27 cellular contexts compared by ENCODE assay signal in the genomic region with DNA sequence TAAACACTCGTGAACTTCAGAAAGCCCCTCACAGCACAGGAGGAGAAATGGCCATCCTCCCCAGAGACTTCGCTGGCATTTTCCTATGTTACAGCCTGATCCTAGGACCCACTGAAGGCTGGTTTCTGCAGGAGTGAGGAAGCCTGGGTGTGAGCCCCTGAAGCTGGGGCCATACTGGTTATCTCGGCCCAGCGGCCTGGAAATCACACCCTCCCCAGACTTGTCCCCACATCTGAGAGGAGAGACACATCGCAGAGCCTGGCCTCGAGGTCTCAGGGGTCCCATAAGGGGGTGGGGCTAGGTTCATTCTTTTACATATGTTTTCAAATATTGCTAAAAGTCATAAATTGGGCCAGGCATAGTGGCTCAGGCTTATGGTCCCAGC. TPM values are rescaled to one million over a fixed set of nuclear protein-coding genes. Genes with fewer than 3 reads are reported as not detected.
"Had no signal": no experiment of that assay in that cellular context is flagged by ENCODE, and none has a peak within 500 bp of the region (broad histone marks: within the 10 kb centered on the region; RNA-seq: fewer than 3 reads in every experiment).

No MANE protein-coding gene starts in this region.

- H3K4me1 ChIP-seq: esophagus muscularis mucosa, foreskin keratinocyte, gastroesophageal sphincter, pancreas, suprapubic skin, transverse colon, vagina had no signal

- H3K36me3 ChIP-seq: esophagus muscularis mucosa, gastroesophageal sphincter, heart right ventricle, pancreas, right lobe of liver, suprapubic skin, transverse colon, vagina had no signal

- H3K27ac ChIP-seq: coronary artery, esophagus muscularis mucosa, foreskin keratinocyte, gastroesophageal sphincter, heart right ventricle, pancreas, right lobe of liver, suprapubic skin, transverse colon, vagina had no signal

- H3K9me3 ChIP-seq: esophagus muscularis mucosa, gastroesophageal sphincter, pancreas, right lobe of liver, suprapubic skin, transverse colon, vagina had no signal

- DNase-seq: dermis blood vessel endothelial cell; effector memory CD4-positive, alpha-beta T cell; foreskin keratinocyte; heart right ventricle; hippocampal formation; kidney glomerular epithelial cell; mammary epithelial cell; mesendoderm; midbrain; nephron progenitor cell; occipital lobe; small intestine; stimulated activated CD4-positive, alpha-beta T cell treated with anti-CD3 and anti-CD28 coated beads, Interleukin-12 subunit alpha, Interleukin-12 subunit beta, amount 100 ng/mL, for 4 hours; stimulated activated CD4-positive, alpha-beta T cell treated with anti-CD3 and anti-CD28 coated beads, Interleukin-1b, Interleukin-23, amount 100 ng/mL, for 48 hours; stimulated activated CD4-positive, alpha-beta T cell treated with anti-CD3 and anti-CD28 coated beads, Interleukin-4, amount 100 ng/mL, for 1 hour; stimulated activated CD8-positive, alpha-beta memory T cell treated with anti-CD3 and anti-CD28 coated beads, Interleukin-4, amount 100 ng/mL, for 48 hours; stimulated activated naive CD4-positive, alpha-beta T cell; stimulated activated naive CD8-positive, alpha-beta T cell treated with anti-CD3 and anti-CD28 coated beads, Interleukin-15, amount 100 ng/mL, for 72 hours; transverse colon had no signal

- H3K4me3 ChIP-seq: coronary artery, esophagus muscularis mucosa, gastroesophageal sphincter, heart right ventricle, pancreas, right lobe of liver, suprapubic skin, transverse colon, vagina had no signal

- ATAC-seq: foreskin keratinocyte; gastroesophageal sphincter; heart right ventricle; naive thymus-derived CD8-positive, alpha-beta T cell; pancreas; stimulated activated naive CD8-positive, alpha-beta T cell treated with anti-CD3 and anti-CD28 coated beads, Interleukin-15, amount 100 ng/mL, for 72 hours had no signal

- H3K27me3 ChIP-seq: pancreas, right lobe of liver, transverse colon, vagina had no signal

RNA-seq across cellular contexts. Expression of gene RET, which starts 17.5 kb away (rescaled TPM):
- total RNA-seq: naive thymus-derived CD8-positive, alpha-beta T cell had no signal
- polyA plus RNA-seq: naive thymus-derived CD8-positive, alpha-beta T cell had no signal
